In genomic region chr17:14833201-14833773, GRCh38 we compare ENCODE assay signal across 1 cellular context.
TF ChIP-seq lines count a peak whose summit lies in the region.

No MANE protein-coding gene starts in this region.

TF ChIP-seq in WTC11, 78 proteins besides CTCF, POLR2A, EP300 and RAD21 (continued from another document):
- TF ChIP-seq ZNF281 (CRISPR knock-in tag; IDR thresholded peaks at IDR 0.05) (no peak), E2F1 (CRISPR knock-in tag; IDR thresholded peaks at IDR 0.05) (no peak), SP1 (CRISPR knock-in tag; conservative IDR thresholded peaks at IDR 0.05) (no peak)
